ENCODE assay signal across 23 cellular contexts in genomic region chr3:170364965-170365364, GRCh38. TPM values are rescaled to one million over a fixed set of nuclear protein-coding genes. Genes with fewer than 3 reads are reported as not detected.
DNase-seq lines count a peak whose midpoint lies in the region; ATAC-seq, FAIRE-seq and TF ChIP-seq lines count a peak whose summit lies in the region.
"Had no signal": no experiment of that assay in that cellular context is flagged by ENCODE, and none has a peak within 500 bp of the region (broad histone marks: within the 10 kb centered on the region; RNA-seq: fewer than 3 reads in every experiment).

No MANE protein-coding gene starts in this region.

- H4K91ac ChIP-seq in H1 (replicated peaks; ENCODE audit: insufficient read length, low read length) = no peak overlapping the region

- H2BK12ac ChIP-seq in H1 (ENCODE audit: low read depth, low read length) = no peak overlapping the region

- TF ChIP-seq CTCF in D721Med (IDR thresholded peaks at IDR 0.05; ENCODE audit: insufficient read depth, missing control alignments) (no peak), OCI-LY1 (IDR thresholded peaks at IDR 0.05; ENCODE audit: low read length) (no peak), H1 (IDR thresholded peaks at IDR 0.05; ENCODE audit: control extremely low read depth in 1 of 3, insufficient read depth in 1 of 3, low read depth in 1 of 3, low read length in 3 of 3) (no peak), GM10266 (IDR thresholded peaks at IDR 0.05; ENCODE audit: control insufficient read depth, insufficient read depth, low read depth, missing control alignments) (no peak)

- H3K36me3 ChIP-seq in OCI-LY1 (ENCODE audit: insufficient read depth, low read length) (peaks cover 58% of the 10 kb centered on the region), H1 (ENCODE audit: control insufficient read depth in 2 of 4, insufficient read depth in 4 of 4, low read length in 3 of 4) (peaks cover 0 to 54% (median 6%) of the 10 kb centered on the region in 4 experiments; a peak in 6 of 8 replicates)
- H3K36me3 ChIP-seq: neural progenitor cell had no signal

- H3K4me1 ChIP-seq in OCI-LY1 (ENCODE audit: insufficient read depth, low read length, severe bottlenecking) = peaks cover 67% of the 10 kb centered on the region
- peaks cover 0 to 9% (median 5%) of the 10 kb centered on the region in 4 experiments; a peak in 5 of 7 replicates for H3K4me1 ChIP-seq in H1 (replicated peaks in 1 of 4; ENCODE audit: control insufficient read depth in 3 of 4, insufficient read depth in 4 of 4, low read length in 3 of 4)
- H3K4me1 ChIP-seq: neural progenitor cell had no signal

- no peak overlapping the region for H4K5ac ChIP-seq in H1 (ENCODE audit: insufficient read length, low read depth, low read length)

- POLR2A ChIA-PET in H1 (lab: Charles Lee; ENCODE audit: partially characterized antibody) = interaction anchor here (0.7 kb wide), 1 partner anchor 145 kb away, joined by 3 read pairs; no protein-coding TSS in a partner anchor

- TF ChIP-seq EP300 in H1 (IDR thresholded peaks at IDR 0.05; ENCODE audit: borderline replicate concordance in 1 of 2, low read depth in 2 of 2, low read length in 2 of 2) = no peak

- no peaks in the 10 kb centered on the region for H3K9me2 ChIP-seq in OCI-LY1 (ENCODE audit: low read depth, low read length)

- H3K27ac Mint-ChIP-seq in naive B cell = peak overlapping the region in 2 of 6 donors; percentile 38 to 76
- H3K27ac Mint-ChIP-seq: activated CD4-positive, alpha-beta T cell treated with anti-CD3 and anti-CD28 coated beads, Interleukin-2, amount 10 ng/mL, durations not matched to agents 24 days and 14 days; neural progenitor cell had no signal

- H3K23ac ChIP-seq in H1 (ENCODE audit: insufficient read length) = no peak overlapping the region

- no peak overlapping the region for H2AK5ac ChIP-seq in H1 (ENCODE audit: low read depth, low read length)

- peaks cover 15 to 26% of the 10 kb centered on the region in 2 donors for H3K36me3 Mint-ChIP-seq in naive B cell

- H3K9ac ChIP-seq in OCI-LY1 (ENCODE audit: low read length) (no peak overlapping the region), H1 (replicated peaks in 1 of 4; ENCODE audit: extremely low read depth in 1 of 4, low read depth in 3 of 4, low read length in 3 of 4) (no peak overlapping the region)
- H3K9ac ChIP-seq: neural progenitor cell had no signal

- H3K27ac ChIP-seq in OCI-LY1 (ENCODE audit: low read depth, low read length, poor library complexity, severe bottlenecking) = peak overlapping the region; percentile 6
- no peak overlapping the region for H3K27ac ChIP-seq in H1 (ENCODE audit: low read depth, low read length)
- H3K27ac ChIP-seq: neural progenitor cell, psoas muscle, spleen had no signal

- H3K79me2 ChIP-seq in OCI-LY1 (ENCODE audit: insufficient read depth, low read length) = peaks cover 82% of the 10 kb centered on the region
- peaks cover 43 to 99% of the 10 kb centered on the region in 2 experiments for H3K79me2 ChIP-seq in H1 (ENCODE audit: control insufficient read depth in 1 of 2, insufficient read depth in 2 of 2, low read length in 2 of 2)

- H3F3A ChIP-seq in OCI-LY1 (ENCODE audit: insufficient read depth, low read length) = peaks cover 6% of the 10 kb centered on the region

- peaks cover 23 to 81% (median 40%) of the 10 kb centered on the region in 3 donors for H3K4me1 Mint-ChIP-seq in naive B cell

- 82% methylated on average over 4 of the region's 4 CpGs; no CpG with 5 or more reads in 1 of the 2 experiments for WGBS in H1 (ENCODE audit: extremely low coverage in 1 of 2, insufficient coverage in 1 of 2, insufficient read length in 1 of 2, insufficient replicate concordance in 2 of 2, low coverage in 1 of 2, low lambda C conversion rate in 2 of 2, missing lambda C conversion rate in 1 of 2), 2 experiments

- no peaks in the 10 kb centered on the region; the same call in 1 of the 2 replicates for H3K79me1 ChIP-seq in H1 (ENCODE audit: low read depth, low read length)

- no peak for TF ChIP-seq POLR2A in H1 (IDR thresholded peaks at IDR 0.05; ENCODE audit: control extremely low read depth in 1 of 2, low read depth in 2 of 2, low read length in 2 of 2)

- CTCF ChIA-PET in H1 (lab: Charles Lee; ENCODE audit: partially characterized antibody) = no interaction called here

- H2AFZ ChIP-seq in OCI-LY1 (ENCODE audit: low read length) (no peak overlapping the region), H1 (ENCODE audit: low read length) (no peak overlapping the region)
- H2AFZ ChIP-seq: neural progenitor cell had no signal

- H3K4me2 ChIP-seq in OCI-LY1 (ENCODE audit: low read length) = peak overlapping the region; percentile 14
- peak overlapping the region; percentile 9 to 66; a peak in 2 of 4 replicates for H3K4me2 ChIP-seq in H1 (ENCODE audit: insufficient read depth in 1 of 2, low read depth in 2 of 2, low read length in 2 of 2)
- H3K4me2 ChIP-seq: neural progenitor cell had no signal

- H4K8ac ChIP-seq in H1 (ENCODE audit: extremely low read depth, insufficient read depth, low read length) = no peak overlapping the region

- H4K20me1 ChIP-seq in OCI-LY1 (ENCODE audit: insufficient read depth, low read length) (no peaks in the 10 kb centered on the region), H1 (replicated peaks in 1 of 2; ENCODE audit: control insufficient read depth in 1 of 2, insufficient read depth in 2 of 2, low read length in 2 of 2) (peaks cover 3 to 10% of the 10 kb centered on the region in 2 experiments)

- H2BK5ac ChIP-seq in H1 (ENCODE audit: low read depth, low read length) = no peak overlapping the region

- H2BK20ac ChIP-seq in H1 (ENCODE audit: low read length) = no peak overlapping the region

- H2BK120ac ChIP-seq in H1 (replicated peaks; ENCODE audit: low read depth, low read length) = no peak overlapping the region

- no peak overlapping the region for H2BK15ac ChIP-seq in H1 (ENCODE audit: low read length)

- H3K27me3 ChIP-seq in OCI-LY1 (ENCODE audit: insufficient read depth, low read length) (no peaks in the 10 kb centered on the region), H1 (replicated peaks in 1 of 4; ENCODE audit: control insufficient read depth in 3 of 4, extremely low read depth in 1 of 4, insufficient read depth in 3 of 4, low read length in 3 of 4) (no peaks in the 10 kb centered on the region)
- H3K27me3 ChIP-seq: spleen had no signal

- ATAC-seq in naive B cell (ENCODE audit: low read depth in 2 of 2) (no peak), HG03460 (IDR thresholded peaks at IDR 0.05; ENCODE audit: unreplicated experiment) (no peak)

- no peak for TF ChIP-seq RAD21 in H1 (IDR thresholded peaks at IDR 0.05 in 1 of 2, conservative IDR thresholded peaks at IDR 0.05 in 1 of 2; ENCODE audit: low read depth in 2 of 2, low read length in 2 of 2)

- DNase-seq in D721Med (ENCODE audit: insufficient read length, low spot score) (no peak), H1 (ENCODE audit: low read depth in 1 of 2, low spot score in 2 of 2) (no peak), naive B cell (no peak), foreskin melanocyte (no peak), GM10266 (ENCODE audit: extremely low spot score) (no peak)
- DNase-seq in stimulated activated CD4-positive, alpha-beta T cell treated with anti-CD3 and anti-CD28 coated beads, Interleukin-2, amount 100 ng/mL, for 48 hours = no peak
- DNase-seq: activated CD8-positive, alpha-beta memory T cell treated with anti-CD3 and anti-CD28 coated beads, Interleukin-2, amount 50 U/mL, for 4 hours; activated gamma-delta T cell treated with Interleukin-2 at 50 U/mL for 16 hours; CD4-positive, alpha-beta memory T cell; DMS79 treated with DMSO at 0.1 percent for 48 hours; NCI-H1105; NCI-H2081; NK-92 treated with Interleukin-12 subunit alpha and Interleukin-12 subunit beta, amount 100 ng/mL, for 24 hours; psoas muscle; spleen had no signal

- H3K4ac ChIP-seq in H1 (replicated peaks; ENCODE audit: insufficient read length, low read depth, low read length) = no peak overlapping the region

- H3K9me3 ChIP-seq in OCI-LY1 (ENCODE audit: low read length) (no peaks in the 10 kb centered on the region), H1 (ENCODE audit: insufficient read depth in 2 of 2, low read depth in 1 of 2, low read length in 1 of 2) (no peaks in the 10 kb centered on the region)
- H3K9me3 ChIP-seq: psoas muscle, spleen had no signal

- no peak overlapping the region for H3K56ac ChIP-seq in H1 (replicated peaks; ENCODE audit: insufficient read length, low read depth, low read length)

- H3K4me3 ChIP-seq in OCI-LY1 (ENCODE audit: low read depth, low read length, poor library complexity, severe bottlenecking) = peak overlapping the region; percentile 5
- H3K4me3 ChIP-seq in H1 (ENCODE audit: extremely low read depth in 1 of 4, insufficient read depth in 2 of 4, low read depth in 3 of 4, low read length in 4 of 4) = peak overlapping the region in 2 of 4 experiments; percentile 4 to 41; a peak in 3 of 8 replicates
- H3K4me3 ChIP-seq: neural progenitor cell, psoas muscle, spleen had no signal

- no peaks in the 10 kb centered on the region for H3K27me3 Mint-ChIP-seq in naive B cell
- H3K27me3 Mint-ChIP-seq: activated CD4-positive, alpha-beta T cell treated with anti-CD3 and anti-CD28 coated beads, Interleukin-2, amount 10 ng/mL, durations not matched to agents 24 days and 14 days; CD4-positive, alpha-beta memory T cell had no signal

- no peaks in the 10 kb centered on the region for H3K23me2 ChIP-seq in H1 (ENCODE audit: low read depth, low read length)

- peak overlapping the region in 6 of 8 donors; percentile 18 to 68 (median 45) for H3K4me3 Mint-ChIP-seq in naive B cell
- H3K4me3 Mint-ChIP-seq: activated CD4-positive, alpha-beta T cell treated with anti-CD3 and anti-CD28 coated beads, Interleukin-2, amount 10 ng/mL, durations not matched to agents 24 days and 14 days; neural progenitor cell had no signal

- FAIRE-seq in D721Med (lab: Jason Lieb, UNC) = peak; percentile 82
- no peak for FAIRE-seq in H1 (lab: Jason Lieb, UNC)
- FAIRE-seq: endometrium, GM18507, TTC549 had no signal

- H3K18ac ChIP-seq in H1 (ENCODE audit: extremely low read depth, low read length) = no peak overlapping the region

- H3K14ac ChIP-seq in H1 (ENCODE audit: insufficient read length) = no peak overlapping the region

- no peaks in the 10 kb centered on the region for H3K9me3 Mint-ChIP-seq in naive B cell
- H3K9me3 Mint-ChIP-seq: activated CD4-positive, alpha-beta T cell treated with anti-CD3 and anti-CD28 coated beads, Interleukin-2, amount 10 ng/mL, durations not matched to agents 24 days and 14 days had no signal

RNA-seq across cellular contexts. Expression of gene SKIL, which starts 7.5 kb away (rescaled TPM):
- 266 and 277 TPM in 2 replicates for total RNA-seq in H1 (2021; fragmentation: NEBNext Ultra II Directional; extraction: Animal tissue kit (Norgen Biotek cat#: 25700))
- polyA plus RNA-seq in H1 (2011; rRNA removed) (9.5 and 13.2 TPM in 2 replicates), naive B cell (ENCODE audit: low read depth in 6 of 6) (10 to 100 TPM; 12.3 to 28.5 (median 25.2) TPM)
- polyA plus RNA-seq in H1 (2011; cell fraction: cytosol; rRNA removed) = 18.5 TPM
- 20.1 TPM for polyA plus RNA-seq in H1 (2011; cell fraction: nucleus; rRNA removed)
- polyA plus RNA-seq in H1 (2012, experiment 1 of 2) = 29.1 to 79.4 TPM (median 36.5 TPM) in 4 replicates
- polyA plus RNA-seq in H1 (2012, experiment 2 of 2) = 2.7 TPM
- polyA plus RNA-seq in H1 (2013, experiment 1 of 2) = 92.2 TPM
- polyA plus RNA-seq in H1 (2013, experiment 2 of 2) = 96.2 TPM
- polyA minus RNA-seq in H1 (2011; rRNA and poly(A)+ RNA removed) = 158 and 178 TPM in 2 replicates
- polyA minus RNA-seq in H1 (2011; cell fraction: cytosol; rRNA and poly(A)+ RNA removed) = 75.6 TPM
- polyA minus RNA-seq in H1 (2011; cell fraction: nucleus; rRNA and poly(A)+ RNA removed) = 179 TPM

RNA-seq across cellular contexts. Expression of gene CLDN11, which starts 53.7 kb away (rescaled TPM):
- total RNA-seq in H1 (2021; fragmentation: NEBNext Ultra II Directional; extraction: Animal tissue kit (Norgen Biotek cat#: 25700)) = 10.5 and 12.5 TPM in 2 replicates
- polyA plus RNA-seq in H1 (2011; rRNA removed) = 4.8 and 8.1 TPM in 2 replicates
- polyA plus RNA-seq in H1 (2011; cell fraction: cytosol; rRNA removed) = 5.9 TPM
- polyA plus RNA-seq in H1 (2011; cell fraction: nucleus; rRNA removed) = 4.8 TPM
- polyA plus RNA-seq in H1 (2012, experiment 1 of 2) = 3.9 to 4.6 TPM (median 4.3 TPM) in 4 replicates
- polyA plus RNA-seq in H1 (2012, experiment 2 of 2) = 4.2 TPM
- polyA plus RNA-seq in H1 (2013, experiment 1 of 2) = 7.2 TPM
- polyA plus RNA-seq in H1 (2013, experiment 2 of 2) = 8.0 TPM
- 6.2 and 6.8 TPM in 2 replicates for polyA minus RNA-seq in H1 (2011; rRNA and poly(A)+ RNA removed)
- 9.5 TPM for polyA minus RNA-seq in H1 (2011; cell fraction: cytosol; rRNA and poly(A)+ RNA removed)
- polyA minus RNA-seq in H1 (2011; cell fraction: nucleus; rRNA and poly(A)+ RNA removed) = 4.2 TPM
- not detected for polyA plus RNA-seq in naive B cell (ENCODE audit: low read depth in 6 of 6)
- total RNA-seq: activated CD4-positive, alpha-beta T cell treated with anti-CD3 and anti-CD28 coated beads, Interleukin-2, amount 10 ng/mL, durations not matched to agents 24 days and 14 days; HT1080 had no signal
- polyA plus RNA-seq: CD4-positive, alpha-beta memory T cell had no signal
